In the genomic region with DNA sequence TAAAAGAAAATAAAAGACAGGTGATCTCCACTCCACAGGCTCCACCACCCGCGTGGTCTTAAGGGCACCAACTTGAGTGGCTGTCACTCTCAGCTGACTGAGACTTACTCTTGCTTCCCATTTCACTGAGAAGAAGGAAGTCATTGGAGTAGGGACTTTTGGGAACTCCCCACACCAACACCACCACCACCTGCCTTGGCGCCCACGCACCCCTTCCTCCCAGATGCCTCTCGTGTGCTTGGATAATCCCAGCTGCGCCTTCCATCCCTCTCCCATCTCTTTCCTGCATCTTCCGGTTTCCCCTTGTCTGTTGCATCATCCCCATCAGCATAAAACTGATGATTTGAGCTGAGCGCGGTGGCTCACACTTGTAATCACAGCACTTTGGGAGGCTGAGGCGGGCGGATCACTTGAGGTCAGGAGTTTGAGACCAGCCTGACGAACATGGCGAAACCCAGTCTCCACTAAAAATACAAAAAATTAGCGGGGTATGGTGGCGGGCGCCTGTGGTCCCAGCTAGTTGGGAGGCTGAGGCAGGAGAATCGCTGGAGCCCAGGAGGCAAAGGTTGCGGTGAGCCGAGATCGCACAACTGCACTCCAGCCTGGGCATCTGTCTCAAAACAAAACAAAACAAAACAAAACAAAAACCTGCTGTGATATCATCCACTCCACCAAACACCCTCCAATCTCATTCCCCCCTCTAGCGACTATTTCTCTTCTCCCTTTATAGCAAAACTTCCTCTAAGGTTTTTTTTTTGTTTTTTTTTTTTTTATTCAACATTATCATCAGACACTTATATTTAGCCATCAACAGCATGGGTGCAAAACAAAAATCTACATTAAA, we compare ENCODE assay signal across 9 cellular contexts. TPM values are rescaled to one million over a fixed set of nuclear protein-coding genes. Genes with fewer than 3 reads are reported as not detected.
DNase-seq lines count a peak whose midpoint lies in the region; ATAC-seq and TF ChIP-seq lines count a peak whose summit lies in the region.
"Had no signal": no experiment of that assay in that cellular context is flagged by ENCODE, and none has a peak within 500 bp of the region (broad histone marks: within the 10 kb centered on the region; RNA-seq: fewer than 3 reads in every experiment).

No MANE protein-coding gene starts in this region.

- H3K27me3 Mint-ChIP-seq in CD4-positive, CD25-positive, alpha-beta regulatory T cell: no peaks in the 10 kb centered on the region
- no peaks in the 10 kb centered on the region for H3K27me3 Mint-ChIP-seq in T-helper 2 cell treated with Interferon-gamma antibody and Interleukin-4, amounts not matched to agents 5 μg/mL and 100 μg/mL, for 36 hours (ENCODE audit: low read depth)
- no peaks in the 10 kb centered on the region for H3K27me3 Mint-ChIP-seq in memory B cell

- intact Hi-C loops in uterus (cut with DNase I; ENCODE audit: low total_unique reads): no loop called here

- H3K4me3 ChIP-seq in CD4-positive, CD25-positive, alpha-beta regulatory T cell (ENCODE audit: low read depth, low read length): no peak overlapping the region
- H3K4me3 ChIP-seq in GM23248 (no peak overlapping the region), uterus (no peak overlapping the region)

- no peaks in the 10 kb centered on the region for H3K36me3 Mint-ChIP-seq in CD4-positive, CD25-positive, alpha-beta regulatory T cell
- no peaks in the 10 kb centered on the region for H3K36me3 Mint-ChIP-seq in T-helper 2 cell treated with Interferon-gamma antibody and Interleukin-4, amounts not matched to agents 5 μg/mL and 100 μg/mL, for 36 hours (ENCODE audit: low read depth)
- H3K36me3 Mint-ChIP-seq in memory B cell: no peaks in the 10 kb centered on the region

- no peaks in the 10 kb centered on the region for H3K36me3 ChIP-seq in CD4-positive, CD25-positive, alpha-beta regulatory T cell (ENCODE audit: control insufficient read depth, insufficient read depth, low read length)
- H3K36me3 ChIP-seq in GM23248 (ENCODE audit: low read depth): no peaks in the 10 kb centered on the region
- no peaks in the 10 kb centered on the region for H3K36me3 ChIP-seq in uterus

- no peak for TF ChIP-seq POLR2A in uterus (IDR thresholded peaks at IDR 0.05)

- H3K4me1 ChIP-seq in CD4-positive, CD25-positive, alpha-beta regulatory T cell (ENCODE audit: control insufficient read depth, insufficient read depth, low read length, poor library complexity, severe bottlenecking): peaks cover 23% of the 10 kb centered on the region
- H3K4me1 ChIP-seq in GM23248 (ENCODE audit: insufficient read depth) (peaks cover 7% of the 10 kb centered on the region), uterus (no peaks in the 10 kb centered on the region)

- H3K79me2 ChIP-seq in GM23248 (ENCODE audit: insufficient read depth): no peaks in the 10 kb centered on the region

- peaks cover 10 to 28% (median 18%) of the 10 kb centered on the region in 4 donors for H3K4me1 Mint-ChIP-seq in CD4-positive, CD25-positive, alpha-beta regulatory T cell
- peaks cover 30% of the 10 kb centered on the region for H3K4me1 Mint-ChIP-seq in T-helper 2 cell treated with Interferon-gamma antibody and Interleukin-4, amounts not matched to agents 5 μg/mL and 100 μg/mL, for 36 hours (ENCODE audit: low read depth)
- H3K4me1 Mint-ChIP-seq in memory B cell: peaks cover 29% of the 10 kb centered on the region

- no peak for ATAC-seq in CD4-positive, CD25-positive, alpha-beta regulatory T cell (ENCODE audit: low read depth in 2 of 2)
- ATAC-seq in memory B cell (ENCODE audit: low read depth) (peak; percentile 30), GM19328 (IDR thresholded peaks at IDR 0.05; ENCODE audit: unreplicated experiment) (no peak)

- H3K4me3 Mint-ChIP-seq in CD4-positive, CD25-positive, alpha-beta regulatory T cell: peak overlapping the region in 1 of 4 donors; percentile 70
- H3K4me3 Mint-ChIP-seq in T-helper 2 cell treated with Interferon-gamma antibody and Interleukin-4, amounts not matched to agents 5 μg/mL and 100 μg/mL, for 36 hours: no peak overlapping the region
- peak overlapping the region; percentile 81 for H3K4me3 Mint-ChIP-seq in memory B cell

- H2AFZ ChIP-seq in GM23248: no peak overlapping the region

- no peaks in the 10 kb centered on the region for H3K27me3 ChIP-seq in CD4-positive, CD25-positive, alpha-beta regulatory T cell (ENCODE audit: control insufficient read depth, insufficient read depth, low read length)
- H3K27me3 ChIP-seq in GM23248 (replicated peaks; ENCODE audit: insufficient read depth) (no peaks in the 10 kb centered on the region), uterus (no peaks in the 10 kb centered on the region)

- 82 to 88% methylated on average over 18 to 21 of the region's 21 CpGs for WGBS in GM23248 (ENCODE audit: low coverage in 1 of 2, low lambda C conversion rate in 2 of 2, missing lambda C conversion rate in 2 of 2), 2 experiments

- peaks cover 7% of the 10 kb centered on the region for H3F3A ChIP-seq in GM23248 (ENCODE audit: insufficient read depth)

- in situ Hi-C loops in GM23248 (cut with MboI): no loop called here

- no peaks in the 10 kb centered on the region for H3K9me2 ChIP-seq in GM23248 (ENCODE audit: insufficient read depth)

- no peaks in the 10 kb centered on the region for H4K20me1 ChIP-seq in GM23248 (ENCODE audit: insufficient read depth)

- no peak for TF ChIP-seq CTCF in uterus (IDR thresholded peaks at IDR 0.05)

- H3K9me3 ChIP-seq in CD4-positive, CD25-positive, alpha-beta regulatory T cell (ENCODE audit: control insufficient read depth in 2 of 2, low read length in 2 of 2): no peaks in the 10 kb centered on the region
- H3K9me3 ChIP-seq in GM23248 (ENCODE audit: low read depth) (no peaks in the 10 kb centered on the region), uterus (no peaks in the 10 kb centered on the region)

- no peaks in the 10 kb centered on the region for H3K9me3 Mint-ChIP-seq in CD4-positive, CD25-positive, alpha-beta regulatory T cell
- H3K9me3 Mint-ChIP-seq in T-helper 2 cell treated with Interferon-gamma antibody and Interleukin-4, amounts not matched to agents 5 μg/mL and 100 μg/mL, for 36 hours: no peaks in the 10 kb centered on the region
- H3K9me3 Mint-ChIP-seq in memory B cell: no peaks in the 10 kb centered on the region

- no peak overlapping the region for H3K4me2 ChIP-seq in GM23248 (ENCODE audit: unreplicated experiment)

- DNase-seq in CD4-positive, CD25-positive, alpha-beta regulatory T cell: peak in 2 of 3 donors; percentile 33 to 38
- DNase-seq in GM23248: peak; percentile 27
- no peak for DNase-seq in T-helper 2 cell treated with Interferon-gamma antibody and Interleukin-4, amounts not matched to agents 5 μg/mL and 100 μg/mL, for 36 hours (ENCODE audit: low spot score)
- peak in 1 of 2 donors; percentile 27 for DNase-seq in memory B cell (ENCODE audit: low spot score in 2 of 2)
- no peak for DNase-seq in uterus
- no peak for DNase-seq in NCI-H748 treated with DMSO at 0.1 percent for 48 hours (lab: John Stamatoyannopoulos, UW)
- no peak for DNase-seq in stimulated activated CD4-positive, alpha-beta T cell treated with anti-CD3 and anti-CD28 coated beads, Interleukin-1b, Interleukin-23, amount 100 ng/mL, for 48 hours
- DNase-seq: NCI-H1436 had no signal

- no peak overlapping the region for H3K9ac ChIP-seq in GM23248

- peak overlapping the region in 2 of 3 donors; percentile 57 to 78 for H3K27ac Mint-ChIP-seq in CD4-positive, CD25-positive, alpha-beta regulatory T cell
- peak overlapping the region; percentile 66 for H3K27ac Mint-ChIP-seq in T-helper 2 cell treated with Interferon-gamma antibody and Interleukin-4, amounts not matched to agents 5 μg/mL and 100 μg/mL, for 36 hours
- peak overlapping the region; percentile 89 for H3K27ac Mint-ChIP-seq in memory B cell

- no peak overlapping the region for H3K27ac ChIP-seq in CD4-positive, CD25-positive, alpha-beta regulatory T cell (ENCODE audit: insufficient read depth, low read length, poor library complexity, severe bottlenecking)
- H3K27ac ChIP-seq in GM23248 (no peak overlapping the region), uterus (no peak overlapping the region)

RNA-seq across cellular contexts. Expression of a gene that starts 25.5 kb away (rescaled TPM):
- total RNA-seq in CD4-positive, CD25-positive, alpha-beta regulatory T cell: 41.5 TPM
- polyA plus RNA-seq in CD4-positive, CD25-positive, alpha-beta regulatory T cell: 10 to 100 TPM; 61.3 to 90.1 (median 75.3) TPM
- 224 and 231 TPM in 2 replicates for total RNA-seq in GM23248 (2014; rRNA removed; shearing (Covaris generic))
- 584 and 619 TPM in 2 replicates for polyA plus RNA-seq in GM23248 (2016; fragmentation: Nextera tagmentation; extraction: Ambion mirVana)
- total RNA-seq in uterus: 10 to 100 TPM in 3 of 4 donors, 1 to 10 TPM in 1; 3.8 to 59.1 (median 45.1) TPM

RNA-seq across cellular contexts. Expression of a gene that starts 35.7 kb away (rescaled TPM):
- total RNA-seq in CD4-positive, CD25-positive, alpha-beta regulatory T cell: 47.7 TPM
- 1 to 10 TPM; 3.4 to 4.7 (median 4.2) TPM for polyA plus RNA-seq in CD4-positive, CD25-positive, alpha-beta regulatory T cell
- total RNA-seq in GM23248 (2014; rRNA removed; shearing (Covaris generic)): 35.2 and 39.5 TPM in 2 replicates
- 13.5 and 13.9 TPM in 2 replicates for polyA plus RNA-seq in GM23248 (2016; fragmentation: Nextera tagmentation; extraction: Ambion mirVana)
- total RNA-seq in uterus: 10 to 100 TPM in 2 of 4 donors, 1 to 10 TPM in 2; 8.7 to 69.4 (median 30.9) TPM

RNA-seq across cellular contexts. Expression of a gene that starts 36.7 kb away (rescaled TPM):
- 23.9 TPM for total RNA-seq in CD4-positive, CD25-positive, alpha-beta regulatory T cell
- 10 to 100 TPM; 23.6 to 28.8 (median 27.2) TPM for polyA plus RNA-seq in CD4-positive, CD25-positive, alpha-beta regulatory T cell
- 426 and 456 TPM in 2 replicates for total RNA-seq in GM23248 (2014; rRNA removed; shearing (Covaris generic))
- 367 and 393 TPM in 2 replicates for polyA plus RNA-seq in GM23248 (2016; fragmentation: Nextera tagmentation; extraction: Ambion mirVana)
- 10 to 100 TPM; 13.8 to 78.0 (median 32.4) TPM for total RNA-seq in uterus

Comparison
In these comparisons a context has a peak if more than half of its experiments do, and no peak if none do; other contexts are left out.
1. DNase-seq: peak in CD4-positive, CD25-positive, alpha-beta regulatory T cell (2 of 3) and GM23248 (single experiment); none in T-helper 2 cell treated with Interferon-gamma antibody and Interleukin-4, amounts not matched to agents 5 μg/mL and 100 μg/mL, for 36 hours (single experiment), uterus (0 of 2), NCI-H748 treated with DMSO at 0.1 percent for 48 hours (single experiment) and stimulated activated CD4-positive, alpha-beta T cell treated with anti-CD3 and anti-CD28 coated beads, Interleukin-1b, Interleukin-23, amount 100 ng/mL, for 48 hours (single experiment).
2. Peak in every context shown above with its lines, with median percentiles within 50 percentile points of each other: H3K27ac Mint-ChIP-seq.